ENCODE assay signal across 21 cellular contexts in the genomic region with DNA sequence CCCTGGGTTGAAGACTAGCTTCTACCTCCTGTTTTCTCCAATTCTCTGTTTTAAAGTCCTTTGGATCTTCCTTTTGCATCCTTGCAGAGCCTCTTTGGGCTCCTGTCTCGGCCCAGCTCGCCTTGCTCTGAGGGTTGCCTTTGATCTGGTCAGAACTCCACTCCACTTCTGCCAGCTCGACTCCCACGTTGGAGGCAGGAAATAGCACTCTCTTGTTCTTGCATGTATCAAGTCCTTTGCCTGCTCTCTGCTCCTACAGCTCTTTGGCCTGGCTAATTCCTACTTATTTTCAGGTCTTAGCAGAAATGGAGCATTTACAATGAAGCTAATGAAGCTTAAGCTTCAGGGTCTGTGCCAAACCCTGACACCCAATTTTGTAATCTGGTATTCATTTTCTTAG. TPM values are rescaled to one million over a fixed set of nuclear protein-coding genes. Genes with fewer than 3 reads are reported as not detected.
DNase-seq lines count a peak whose midpoint lies in the region; ATAC-seq, FAIRE-seq and TF ChIP-seq lines count a peak whose summit lies in the region.
"Had no signal": no experiment of that assay in that cellular context is flagged by ENCODE, and none has a peak within 500 bp of the region (broad histone marks: within the 10 kb centered on the region; RNA-seq: fewer than 3 reads in every experiment).

No MANE protein-coding gene starts in this region.

- no peaks in the 10 kb centered on the region for H3K27me3 Mint-ChIP-seq in astrocyte (ENCODE audit: low read depth, unreplicated experiment)

- H3K79me2 ChIP-seq in astrocyte (ENCODE audit: insufficient read depth, low read length) = no peaks in the 10 kb centered on the region

- H3K4me2 ChIP-seq in astrocyte (ENCODE audit: low read length) = no peak overlapping the region

- H3K9me3 Mint-ChIP-seq in astrocyte (ENCODE audit: unreplicated experiment) = no peaks in the 10 kb centered on the region
- H3K9me3 Mint-ChIP-seq: HFFc6 had no signal

- H3K36me3 ChIP-seq in right atrium auricular region (no peaks in the 10 kb centered on the region), heart left ventricle (no peaks in the 10 kb centered on the region), astrocyte (ENCODE audit: insufficient read depth, low read length) (no peaks in the 10 kb centered on the region)

- DNase-seq in right atrium auricular region (ENCODE audit: low spot score) = peak; percentile 34
- no peak for DNase-seq in heart left ventricle
- DNase-seq in astrocyte (ENCODE audit: low read depth) = peak; percentile 28
- DNase-seq in left kidney (ENCODE audit: low read depth, low spot score) = peak; percentile 28
- no peak for DNase-seq in iPS-NIHi11 (ENCODE audit: low spot score)
- DNase-seq: H7, HFFc6, KG1, NCI-H1105, NCI-H146, NCI-H2029 treated with DMSO at 0.1 percent for 48 hours, NCI-H345, NCI-H524 treated with DMSO at 0.1 percent for 48 hours, OCI-M1 had no signal

- no peak overlapping the region for H3K9ac ChIP-seq in astrocyte (ENCODE audit: low read length)

- no peaks in the 10 kb centered on the region for H3K4me1 Mint-ChIP-seq in astrocyte (ENCODE audit: low read depth, unreplicated experiment)

- FAIRE-seq in astrocyte (lab: Jason Lieb, UNC) = no peak
- FAIRE-seq: A204.1, G401.6, GM12892, RCC 7860 had no signal

- no peaks in the 10 kb centered on the region for H3K9me3 ChIP-seq in right atrium auricular region
- H3K9me3 ChIP-seq in heart left ventricle = no peaks in the 10 kb centered on the region
- no peaks in the 10 kb centered on the region for H3K9me3 ChIP-seq in astrocyte (ENCODE audit: insufficient read depth, low read depth, low read length)

- ATAC-seq in heart left ventricle = no peak
- no peak for ATAC-seq in GM21786 (IDR thresholded peaks at IDR 0.05; ENCODE audit: unreplicated experiment)
- no peak for ATAC-seq in GM21360 (IDR thresholded peaks at IDR 0.05; ENCODE audit: unreplicated experiment)

- H3K4me3 Mint-ChIP-seq in astrocyte (ENCODE audit: unreplicated experiment) = no peak overlapping the region
- H3K4me3 Mint-ChIP-seq: HFFc6 had no signal

- H3K27ac ChIP-seq in right atrium auricular region (no peak overlapping the region), heart left ventricle (no peak overlapping the region), astrocyte (ENCODE audit: low read depth, low read length) (no peak overlapping the region)
- H3K27ac ChIP-seq: C4-2B had no signal

- no peak for TF ChIP-seq CTCF in right atrium auricular region (IDR thresholded peaks at IDR 0.05)
- no peak for TF ChIP-seq CTCF in heart left ventricle (IDR thresholded peaks at IDR 0.05)
- TF ChIP-seq CTCF in astrocyte (IDR thresholded peaks at IDR 0.05; ENCODE audit: insufficient read depth, low read depth, low read length) = no peak

- no peaks in the 10 kb centered on the region for H4K20me1 ChIP-seq in astrocyte (ENCODE audit: insufficient read depth, low read length)

- TF ChIP-seq POLR2A in heart left ventricle (IDR thresholded peaks at IDR 0.05) = no peak

- H3K36me3 Mint-ChIP-seq in astrocyte (ENCODE audit: low read depth, unreplicated experiment) = no peaks in the 10 kb centered on the region

- H2AFZ ChIP-seq in astrocyte (ENCODE audit: low read depth, low read length) = no peak overlapping the region

- H3K4me1 ChIP-seq in right atrium auricular region = no peaks in the 10 kb centered on the region
- H3K4me1 ChIP-seq in heart left ventricle = no peaks in the 10 kb centered on the region
- no peaks in the 10 kb centered on the region for H3K4me1 ChIP-seq in astrocyte (ENCODE audit: insufficient read depth, low read length)

- H3K4me3 ChIP-seq in right atrium auricular region (no peak overlapping the region), heart left ventricle (no peak overlapping the region), astrocyte (ENCODE audit: insufficient read depth, low read depth, low read length) (no peak overlapping the region)

- H3K27ac Mint-ChIP-seq in astrocyte (ENCODE audit: unreplicated experiment) = no peak overlapping the region
- H3K27ac Mint-ChIP-seq: HFFc6 had no signal

- H3K27me3 ChIP-seq in right atrium auricular region (no peaks in the 10 kb centered on the region), heart left ventricle (peaks cover 0 to 3% (median 0%) of the 10 kb centered on the region in 9 donors), astrocyte (ENCODE audit: insufficient read depth, low read length) (no peaks in the 10 kb centered on the region)

- 36 to 46% (median 44%) methylated on average over 4 of the region's 4 CpGs for WGBS in heart left ventricle, 4 donors

- intact Hi-C loops in heart left ventricle (cut with DNase I) = loop anchor here in 1 of 10 donors (5.0 kb wide), 1 partner anchor 247 kb away; no protein-coding TSS in a partner anchor

RNA-seq across cellular contexts. Expression of gene B3GALNT2, which starts 21.1 kb away (rescaled TPM):
- total RNA-seq in right atrium auricular region = 10 to 100 TPM; 18.9 to 23.2 TPM
- 10 to 100 TPM; 18.3 to 25.9 (median 20.9) TPM for total RNA-seq in heart left ventricle
- 10 to 100 TPM in 1 of 2 donors, 1 to 10 TPM in 1; 5.4 to 13.0 TPM for polyA plus RNA-seq in heart left ventricle
- 38.1 and 40.5 TPM in 2 replicates for total RNA-seq in astrocyte

Comparison
In these comparisons a context has a peak if more than half of its experiments do, and no peak if none do; other contexts are left out.
1. DNase-seq: peak in right atrium auricular region (single experiment), astrocyte (single experiment) and left kidney (single experiment); none in heart left ventricle (0 of 5) and iPS-NIHi11 (single experiment).